In the genomic region with DNA sequence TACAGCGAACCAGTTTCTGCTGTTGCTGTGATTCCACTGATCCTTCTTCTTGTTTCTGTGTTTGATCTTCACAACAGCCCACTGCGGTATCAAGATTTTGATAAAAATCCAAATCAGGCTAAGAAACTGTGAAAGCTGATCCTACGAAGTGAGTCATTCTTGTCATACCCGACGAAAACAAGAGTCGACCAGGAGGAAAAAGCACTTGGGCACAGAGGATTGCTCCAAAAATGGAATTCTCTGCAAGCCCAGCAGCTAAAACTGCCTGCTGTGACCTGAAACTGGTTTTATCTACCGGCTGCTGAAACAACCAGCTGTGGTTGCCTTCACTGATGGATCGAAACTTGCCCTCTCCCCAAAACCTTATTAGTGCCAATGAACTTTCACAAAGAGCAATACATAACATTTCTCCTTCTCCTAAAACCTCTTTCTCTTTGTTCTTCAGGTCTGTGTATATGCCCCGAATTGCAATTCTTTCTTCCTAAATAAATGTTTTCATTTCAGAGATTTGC, we compare ENCODE assay signal across 18 cellular contexts.
DNase-seq lines count a peak whose midpoint lies in the region; ATAC-seq, FAIRE-seq and TF ChIP-seq lines count a peak whose summit lies in the region.
"Had no signal": no experiment of that assay in that cellular context is flagged by ENCODE, and none has a peak within 500 bp of the region (broad histone marks: within the 10 kb centered on the region; RNA-seq: fewer than 3 reads in every experiment).

No MANE protein-coding gene starts in this region.

- no peak overlapping the region for H2BK15ac ChIP-seq in H1 (ENCODE audit: low read length)

- intact Hi-C loops in Caco-2 (cut with micrococcal nuclease; ENCODE audit: unreplicated experiment) = no loop called here

- no peak overlapping the region for H2BK120ac ChIP-seq in H1 (replicated peaks; ENCODE audit: low read depth, low read length)

- no peak overlapping the region for H3K56ac ChIP-seq in H1 (replicated peaks; ENCODE audit: insufficient read length, low read depth, low read length)

- no peak overlapping the region for H3K23ac ChIP-seq in H1 (ENCODE audit: insufficient read length)

- 57% methylated on average over 9 of the region's 9 CpGs; no CpG with 5 or more reads in 1 of the 2 experiments for WGBS in H1 (ENCODE audit: extremely low coverage in 1 of 2, insufficient coverage in 1 of 2, insufficient read length in 1 of 2, insufficient replicate concordance in 2 of 2, low coverage in 1 of 2, low lambda C conversion rate in 2 of 2, missing lambda C conversion rate in 1 of 2), 2 experiments

- DNase-seq in Caco-2 = peak in 1 of 2 experiments; percentile 1
- no peak for DNase-seq in H1 (ENCODE audit: low read depth in 1 of 2, low spot score in 2 of 2)
- DNase-seq in neural progenitor cell (ENCODE audit: low spot score) = peak; percentile 24
- no peak for DNase-seq in dermis blood vessel endothelial cell
- no peak for DNase-seq in NCI-H446 (lab: John Stamatoyannopoulos, UW)
- DNase-seq in activated naive CD4-positive, alpha-beta T cell (lab: John Stamatoyannopoulos, UW) = no peak
- DNase-seq: C1 segment of cervical spinal cord, HCEC 1CT, KBM-7, MG63, NCI-H1105, NCI-H1694 treated with DMSO at 0.1 percent for 48 hours, NCI-H345, NCI-H69, Peyer's patch, SHP77 had no signal

- POLR2A ChIA-PET in Caco-2 (lab: Charles Lee) = no interaction called here
- POLR2A ChIA-PET in H1 (lab: Charles Lee; ENCODE audit: partially characterized antibody) = interaction anchor here (1.7 kb wide), 1 partner anchor 11 kb away, joined by 5 read pairs; no protein-coding TSS in a partner anchor

- H3K9ac ChIP-seq in KMS-11 (no peak overlapping the region), H1 (replicated peaks in 1 of 4; ENCODE audit: extremely low read depth in 1 of 4, low read depth in 3 of 4, low read length in 3 of 4) (no peak overlapping the region), neural progenitor cell (no peak overlapping the region)

- peaks cover 16% of the 10 kb centered on the region for H3K4me1 Mint-ChIP-seq in Caco-2 (ENCODE audit: low read depth, unreplicated experiment)
- H3K4me1 Mint-ChIP-seq in neural progenitor cell = peaks cover 15% of the 10 kb centered on the region

- CTCF ChIA-PET in Caco-2 (lab: Charles Lee) (no interaction called here), H1 (lab: Charles Lee; ENCODE audit: partially characterized antibody) (no interaction called here)

- H3K36me3 Mint-ChIP-seq in Caco-2 (ENCODE audit: insufficient read depth, unreplicated experiment) (no peaks in the 10 kb centered on the region), neural progenitor cell (no peaks in the 10 kb centered on the region)

- TF ChIP-seq CTCF in Caco-2 (IDR thresholded peaks at IDR 0.05; ENCODE audit: insufficient read depth in 1 of 2, low read depth in 1 of 2, low read length in 1 of 2, severe bottlenecking in 1 of 2, unreplicated experiment in 1 of 2) (no peak), KMS-11 (conservative IDR thresholded peaks at IDR 0.05; ENCODE audit: low read depth, low read length) (no peak), H1 (IDR thresholded peaks at IDR 0.05; ENCODE audit: control extremely low read depth in 1 of 3, insufficient read depth in 1 of 3, low read depth in 1 of 3, low read length in 3 of 3) (no peak), neural progenitor cell (IDR thresholded peaks at IDR 0.05) (no peak)

- H3K4ac ChIP-seq in H1 (replicated peaks; ENCODE audit: insufficient read length, low read depth, low read length) = no peak overlapping the region

- no peak overlapping the region for H2AK5ac ChIP-seq in H1 (ENCODE audit: low read depth, low read length)

- H4K91ac ChIP-seq in H1 (replicated peaks; ENCODE audit: insufficient read length, low read length) = no peak overlapping the region

- TF ChIP-seq EP300 in H1 (IDR thresholded peaks at IDR 0.05; ENCODE audit: borderline replicate concordance in 1 of 2, low read depth in 2 of 2, low read length in 2 of 2) = no peak

- H3K79me2 ChIP-seq in KMS-11 (ENCODE audit: insufficient read depth, low read depth) (no peaks in the 10 kb centered on the region), H1 (ENCODE audit: control insufficient read depth in 1 of 2, insufficient read depth in 2 of 2, low read length in 2 of 2) (no peaks in the 10 kb centered on the region), neural progenitor cell (ENCODE audit: low read depth) (no peaks in the 10 kb centered on the region)

- H4K20me1 ChIP-seq in KMS-11 (ENCODE audit: insufficient read depth) (no peaks in the 10 kb centered on the region), H1 (replicated peaks in 1 of 2; ENCODE audit: control insufficient read depth in 1 of 2, insufficient read depth in 2 of 2, low read length in 2 of 2) (no peaks in the 10 kb centered on the region), neural progenitor cell (ENCODE audit: low read depth) (no peaks in the 10 kb centered on the region)

- no peak overlapping the region for H2BK12ac ChIP-seq in H1 (ENCODE audit: low read depth, low read length)

- no peak overlapping the region for H2AFZ ChIP-seq in KMS-11 (ENCODE audit: low read depth)
- H2AFZ ChIP-seq in H1 (ENCODE audit: low read length) = peak overlapping the region; percentile 62; the same call in 1 of the 2 replicates
- H2AFZ ChIP-seq in neural progenitor cell (replicated peaks) = peak overlapping the region; percentile 55

- H3K9me3 Mint-ChIP-seq in Caco-2 (ENCODE audit: unreplicated experiment) = no peaks in the 10 kb centered on the region
- peaks cover 4% of the 10 kb centered on the region for H3K9me3 Mint-ChIP-seq in neural progenitor cell

- H3K27me3 ChIP-seq in Caco-2 (replicated peaks; ENCODE audit: control insufficient read depth, insufficient read depth, low read length) = no peaks in the 10 kb centered on the region
- H3K27me3 ChIP-seq in KMS-11 (ENCODE audit: insufficient read depth, low read depth) = no peaks in the 10 kb centered on the region
- H3K27me3 ChIP-seq in H1 (replicated peaks in 1 of 4; ENCODE audit: control insufficient read depth in 3 of 4, extremely low read depth in 1 of 4, insufficient read depth in 3 of 4, low read length in 3 of 4) = no peaks in the 10 kb centered on the region
- H3K27me3 ChIP-seq in neural progenitor cell = no peaks in the 10 kb centered on the region
- H3K27me3 ChIP-seq: MG63, Peyer's patch had no signal

- H3K9me3 ChIP-seq in Caco-2 = no peaks in the 10 kb centered on the region
- no peaks in the 10 kb centered on the region for H3K9me3 ChIP-seq in H1 (ENCODE audit: insufficient read depth in 2 of 2, low read depth in 1 of 2, low read length in 1 of 2)
- no peaks in the 10 kb centered on the region for H3K9me3 ChIP-seq in neural progenitor cell (ENCODE audit: low read depth)
- H3K9me3 ChIP-seq: MG63, Peyer's patch had no signal

- no peak overlapping the region for H4K5ac ChIP-seq in H1 (ENCODE audit: insufficient read length, low read depth, low read length)

- H3K4me2 ChIP-seq in KMS-11 (peak overlapping the region; percentile 78), H1 (ENCODE audit: insufficient read depth in 1 of 2, low read depth in 2 of 2, low read length in 2 of 2) (no peak overlapping the region), neural progenitor cell (peak overlapping the region; percentile 15)

- H3K27me3 Mint-ChIP-seq in Caco-2 (ENCODE audit: insufficient read depth, unreplicated experiment) (no peaks in the 10 kb centered on the region), neural progenitor cell (ENCODE audit: insufficient read depth, low read depth) (no peaks in the 10 kb centered on the region)

- H3K27ac Mint-ChIP-seq in Caco-2 (ENCODE audit: unreplicated experiment) (peak overlapping the region; percentile 86), neural progenitor cell (peak overlapping the region; percentile 71)

- no peak overlapping the region; the same call in 1 of the 2 replicates for H3K18ac ChIP-seq in H1 (ENCODE audit: extremely low read depth, low read length)

- ATAC-seq in HG03354 (IDR thresholded peaks at IDR 0.05; ENCODE audit: poor library complexity, severe bottlenecking, unreplicated experiment) = no peak

- H3K27ac ChIP-seq in KMS-11 = no peak overlapping the region
- no peak overlapping the region for H3K27ac ChIP-seq in H1 (ENCODE audit: low read depth, low read length)
- peak overlapping the region; percentile 16 for H3K27ac ChIP-seq in neural progenitor cell
- H3K27ac ChIP-seq: Peyer's patch had no signal

- no peak overlapping the region for H2BK5ac ChIP-seq in H1 (ENCODE audit: low read depth, low read length)

- peaks cover 4% of the 10 kb centered on the region for H3F3A ChIP-seq in neural progenitor cell (ENCODE audit: low read depth)

- H4K8ac ChIP-seq in H1 (ENCODE audit: extremely low read depth, insufficient read depth, low read length) = no peak overlapping the region

- H3K23me2 ChIP-seq in H1 (ENCODE audit: low read depth, low read length) = no peaks in the 10 kb centered on the region

- H3K4me3 Mint-ChIP-seq in Caco-2 (ENCODE audit: unreplicated experiment) (peak overlapping the region; percentile 49), neural progenitor cell (peak overlapping the region; percentile 10)

- H3K4me1 ChIP-seq in Caco-2 (peaks cover 25% of the 10 kb centered on the region), KMS-11 (ENCODE audit: low read depth, poor library complexity, severe bottlenecking) (peaks cover 9% of the 10 kb centered on the region), H1 (replicated peaks in 1 of 4; ENCODE audit: control insufficient read depth in 3 of 4, insufficient read depth in 4 of 4, low read length in 3 of 4) (peaks cover 0 to 5% (median 1%) of the 10 kb centered on the region in 4 experiments; a peak in 1 of 7 replicates), neural progenitor cell (peaks cover 12% of the 10 kb centered on the region)
- H3K4me1 ChIP-seq: Peyer's patch had no signal

- H3K14ac ChIP-seq in H1 (ENCODE audit: insufficient read length) = no peak overlapping the region

- no peaks in the 10 kb centered on the region for H3K79me1 ChIP-seq in H1 (ENCODE audit: low read depth, low read length)

- H3K4me3 ChIP-seq in Caco-2 (ENCODE audit: low read depth, low read length) (no peak overlapping the region), KMS-11 (IDR thresholded peaks at IDR 0.05; ENCODE audit: insufficient read depth, low read depth, low read length) (no peak overlapping the region), H1 (ENCODE audit: extremely low read depth in 1 of 4, insufficient read depth in 2 of 4, low read depth in 3 of 4, low read length in 4 of 4) (no peak overlapping the region), neural progenitor cell (no peak overlapping the region)
- H3K4me3 ChIP-seq: MG63, Peyer's patch had no signal

- TF ChIP-seq POLR2A in H1 (IDR thresholded peaks at IDR 0.05; ENCODE audit: control extremely low read depth in 1 of 2, low read depth in 2 of 2, low read length in 2 of 2) = no peak

- no peak overlapping the region for H2BK20ac ChIP-seq in H1 (ENCODE audit: low read length)

- TF ChIP-seq RAD21 in H1 (IDR thresholded peaks at IDR 0.05 in 1 of 2, conservative IDR thresholded peaks at IDR 0.05 in 1 of 2; ENCODE audit: low read depth in 2 of 2, low read length in 2 of 2) = no peak

- FAIRE-seq in H1 (lab: Jason Lieb, UNC) = peak; percentile 32

- H3K36me3 ChIP-seq in Caco-2 (ENCODE audit: control insufficient read depth, insufficient read depth, low read length) (no peaks in the 10 kb centered on the region), KMS-11 (ENCODE audit: insufficient read depth) (no peaks in the 10 kb centered on the region), H1 (ENCODE audit: control insufficient read depth in 2 of 4, insufficient read depth in 4 of 4, low read length in 3 of 4) (no peaks in the 10 kb centered on the region), neural progenitor cell (no peaks in the 10 kb centered on the region)
- H3K36me3 ChIP-seq: MG63, Peyer's patch had no signal

- no TSS peak for BruUV-seq in Caco-2 (replicated peaks; lab: Mats Ljungman, UMichigan)

Comparison
In these comparisons a context has a peak if more than half of its experiments do, and no peak if none do; other contexts are left out.
1. H3K4me2 ChIP-seq: peak in KMS-11 (single experiment) and neural progenitor cell (single experiment); none in H1 (0 of 2).